Comparison of ENCODE assay signal across 12 cellular contexts in the genomic region with DNA sequence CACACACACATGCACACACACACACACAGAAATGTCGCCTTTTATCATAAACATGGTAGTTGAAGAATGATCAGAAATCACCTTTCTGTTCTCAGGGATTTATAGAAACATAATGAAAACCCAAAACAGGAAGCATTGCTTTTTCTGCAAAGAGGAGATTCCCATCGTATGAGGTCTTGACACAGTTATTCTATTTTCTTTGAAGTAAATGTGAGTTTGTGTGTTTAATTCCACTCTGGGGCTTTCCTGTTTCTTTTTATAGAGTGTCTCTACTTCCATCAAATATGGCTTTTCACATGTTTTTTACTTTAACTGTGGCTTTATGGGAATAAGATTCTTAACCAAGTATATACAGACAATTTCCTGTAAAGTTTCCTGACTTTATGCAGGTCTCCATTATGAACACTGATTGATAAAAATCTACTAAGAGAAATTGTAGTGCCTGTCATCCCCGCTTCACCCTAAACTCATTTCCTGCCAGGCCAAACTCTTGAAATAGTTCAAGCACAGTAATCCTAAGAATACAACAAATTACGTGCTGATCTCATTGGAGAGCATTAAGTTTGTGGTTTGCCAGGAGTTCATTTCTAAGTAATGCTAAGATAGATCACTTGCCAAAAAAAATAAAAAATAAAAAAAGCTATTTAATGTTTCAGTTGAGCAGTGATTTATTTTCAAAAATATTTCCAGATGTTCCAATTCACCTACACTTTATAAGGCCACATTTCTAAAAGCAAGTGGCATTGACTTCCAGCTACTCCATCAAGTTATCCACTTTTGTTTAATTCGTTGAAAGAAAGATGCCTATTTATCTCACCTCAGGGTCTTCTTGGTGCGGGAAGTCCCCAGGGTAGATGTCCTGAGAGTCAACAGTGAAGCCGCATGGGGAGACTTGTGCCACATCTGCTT. TPM values are rescaled to one million over a fixed set of nuclear protein-coding genes. Genes with fewer than 3 reads are reported as not detected.
DNase-seq lines count a peak whose midpoint lies in the region; ATAC-seq and TF ChIP-seq lines count a peak whose summit lies in the region.
"Had no signal": no experiment of that assay in that cellular context is flagged by ENCODE, and none has a peak within 500 bp of the region (broad histone marks: within the 10 kb centered on the region; RNA-seq: fewer than 3 reads in every experiment).

No MANE protein-coding gene starts in this region.

- intact Hi-C loops in Right ventricle myocardium inferior (cut with DNase I), result no loop called here
- intact Hi-C loops in cardiac septum (cut with DNase I), result no loop called here

- H3K27ac Mint-ChIP-seq in chondrocyte (ENCODE audit: unreplicated experiment), result peak overlapping the region; percentile 92
- no peak overlapping the region for H3K27ac Mint-ChIP-seq in activated CD8-positive, alpha-beta T cell treated with anti-CD3 and anti-CD28 coated beads, Interleukin-2, amount 10 ng/mL, durations not matched to agents 7 days and 5 days

- ATAC-seq in Right ventricle myocardium inferior, result peak; percentile 70
- ATAC-seq in GM21447 (IDR thresholded peaks at IDR 0.05; ENCODE audit: unreplicated experiment), result no peak
- no peak for ATAC-seq in activated CD8-positive, alpha-beta T cell treated with anti-CD3 and anti-CD28 coated beads, Interleukin-2, amount 10 ng/mL, durations not matched to agents 7 days and 5 days
- no peak for ATAC-seq in HG02970 (IDR thresholded peaks at IDR 0.05; ENCODE audit: low FRiP score, unreplicated experiment)

- no peak for DNase-seq in Right ventricle myocardium inferior (ENCODE audit: missing footprints)
- no peak for DNase-seq in cardiac septum (ENCODE audit: low spot score)
- DNase-seq in chondrocyte (ENCODE audit: low spot score), result no peak
- DNase-seq in kidney tubule cell (ENCODE audit: low spot score), result peak; percentile 37
- no peak for DNase-seq in activated CD8-positive, alpha-beta T cell treated with anti-CD3 and anti-CD28 coated beads, Interleukin-2, amount 10 ng/mL, durations not matched to agents 7 days and 5 days
- no peak for DNase-seq in T-helper 9 cell
- DNase-seq: activated naive CD4-positive, alpha-beta T cell treated with Interleukin-2 at 50 U/mL for 16 hours; NCI-H1417 treated with DMSO at 0.1 percent for 48 hours; Peyer's patch; stimulated activated CD4-positive, alpha-beta T cell treated with anti-CD3 and anti-CD28 coated beads, Interleukin-1b, Interleukin-23, amount 100 ng/mL, for 48 hours had no signal

- H3K9me3 Mint-ChIP-seq in chondrocyte (ENCODE audit: low read depth), result no peaks in the 10 kb centered on the region
- H3K9me3 Mint-ChIP-seq in activated CD8-positive, alpha-beta T cell treated with anti-CD3 and anti-CD28 coated beads, Interleukin-2, amount 10 ng/mL, durations not matched to agents 7 days and 5 days (ENCODE audit: insufficient read depth), result no peaks in the 10 kb centered on the region

- no peaks in the 10 kb centered on the region for H3K27me3 Mint-ChIP-seq in chondrocyte (ENCODE audit: low read depth)
- peaks cover 2% of the 10 kb centered on the region for H3K27me3 Mint-ChIP-seq in activated CD8-positive, alpha-beta T cell treated with anti-CD3 and anti-CD28 coated beads, Interleukin-2, amount 10 ng/mL, durations not matched to agents 7 days and 5 days (ENCODE audit: low read depth)

- H3K36me3 Mint-ChIP-seq in chondrocyte (ENCODE audit: low read depth), result peaks cover 1% of the 10 kb centered on the region
- H3K36me3 Mint-ChIP-seq in activated CD8-positive, alpha-beta T cell treated with anti-CD3 and anti-CD28 coated beads, Interleukin-2, amount 10 ng/mL, durations not matched to agents 7 days and 5 days (ENCODE audit: low read depth), result no peaks in the 10 kb centered on the region

- peak overlapping the region; percentile 21 for H3K4me3 Mint-ChIP-seq in chondrocyte (ENCODE audit: unreplicated experiment)
- no peak overlapping the region for H3K4me3 Mint-ChIP-seq in activated CD8-positive, alpha-beta T cell treated with anti-CD3 and anti-CD28 coated beads, Interleukin-2, amount 10 ng/mL, durations not matched to agents 7 days and 5 days

- no peak for TF ChIP-seq CTCF in chondrocyte (IDR thresholded peaks at IDR 0.05)

- CTCF ChIA-PET in activated CD8-positive, alpha-beta T cell treated with anti-CD3 and anti-CD28 coated beads, Interleukin-2, amount 10 ng/mL, durations not matched to agents 7 days and 5 days (lab: Charles Lee), result no interaction called here

- H3K4me1 Mint-ChIP-seq in chondrocyte (ENCODE audit: low read depth), result peaks cover 27% of the 10 kb centered on the region
- H3K4me1 Mint-ChIP-seq in activated CD8-positive, alpha-beta T cell treated with anti-CD3 and anti-CD28 coated beads, Interleukin-2, amount 10 ng/mL, durations not matched to agents 7 days and 5 days (ENCODE audit: low read depth), result no peaks in the 10 kb centered on the region

- POLR2A ChIA-PET in activated CD8-positive, alpha-beta T cell treated with anti-CD3 and anti-CD28 coated beads, Interleukin-2, amount 10 ng/mL, durations not matched to agents 7 days and 5 days (lab: Charles Lee), result no interaction called here

RNA-seq across cellular contexts. Expression of a gene that starts 52.3 kb away (rescaled TPM):
- 103 TPM for total RNA-seq in Right ventricle myocardium inferior
- 102 TPM for total RNA-seq in cardiac septum
- 177 to 195 TPM (median 194 TPM) in 3 replicates for total RNA-seq in chondrocyte
- 100 to 1,000 TPM; 101 to 123 TPM for total RNA-seq in activated CD8-positive, alpha-beta T cell treated with anti-CD3 and anti-CD28 coated beads, Interleukin-2, amount 10 ng/mL, durations not matched to agents 7 days and 5 days
